In genomic region chr5:2010940-2011339, GRCh38 we compare ENCODE assay signal across 27 cellular contexts.
"Had no signal": no experiment of that assay in that cellular context is flagged by ENCODE, and none has a peak within 500 bp of the region (broad histone marks: within the 10 kb centered on the region; RNA-seq: fewer than 3 reads in every experiment).

No MANE protein-coding gene starts in this region.

- H3K9me3 Mint-ChIP-seq: central memory CD8-positive, alpha-beta T cell; dendritic cell treated with granulocyte-macrophage colony-stimulating factor and Interleukin-4, amounts not matched to agents 40 ng/mL and 50 ng/mL, for 4 days; memory B cell; natural killer cell; stimulated activated naive CD8-positive, alpha-beta T cell treated with anti-CD3 and anti-CD28 coated beads, Interleukin-15, amount 100 ng/mL, for 72 hours; type B pancreatic cell had no signal

- ATAC-seq: foreskin keratinocyte; gastroesophageal sphincter; left cardiac atrium; left lung; lower lobe of right lung; natural killer cell; sciatic nerve; stimulated activated naive CD8-positive, alpha-beta T cell treated with anti-CD3 and anti-CD28 coated beads, Interleukin-15, amount 100 ng/mL, for 72 hours had no signal

- H3K4me1 ChIP-seq: colonic mucosa, gastroesophageal sphincter, left lung, lower lobe of right lung had no signal

- H3K4me3 ChIP-seq: colonic mucosa, esophagus muscularis mucosa, gastroesophageal sphincter, heart right ventricle, left lung, lower lobe of right lung, smooth muscle cell, thyroid gland had no signal

- DNase-seq: colonic mucosa; effector CD8-positive, alpha-beta T cell; foreskin keratinocyte; hippocampal formation; left cardiac atrium; left lung; lower lobe of right lung; natural killer cell; retina; stimulated activated CD4-positive, alpha-beta T cell treated with anti-CD3 and anti-CD28 coated beads, Interleukin-12 subunit alpha, Interleukin-12 subunit beta, amount 100 ng/mL, for 4 hours; stimulated activated CD4-positive, alpha-beta T cell treated with anti-CD3 and anti-CD28 coated beads, Interleukin-1b, Interleukin-23, amount 100 ng/mL, for 48 hours; stimulated activated CD4-positive, alpha-beta T cell treated with anti-CD3 and anti-CD28 coated beads, Interleukin-4, amount 100 ng/mL, for 1 hour; stimulated activated CD8-positive, alpha-beta memory T cell treated with anti-CD3 and anti-CD28 coated beads, Interleukin-4, amount 100 ng/mL, for 48 hours; stimulated activated naive CD4-positive, alpha-beta T cell; stimulated activated naive CD8-positive, alpha-beta T cell treated with anti-CD3 and anti-CD28 coated beads, Interleukin-15, amount 100 ng/mL, for 72 hours; thyroid gland had no signal

- H3K9me3 ChIP-seq: colonic mucosa, esophagus muscularis mucosa, gastroesophageal sphincter, heart right ventricle, left lung, lower lobe of right lung, thyroid gland had no signal

- H3K4me1 Mint-ChIP-seq: central memory CD8-positive, alpha-beta T cell; memory B cell; natural killer cell; stimulated activated naive CD8-positive, alpha-beta T cell treated with anti-CD3 and anti-CD28 coated beads, Interleukin-15, amount 100 ng/mL, for 72 hours had no signal

- H3K27ac Mint-ChIP-seq: dendritic cell treated with granulocyte-macrophage colony-stimulating factor and Interleukin-4, amounts not matched to agents 40 ng/mL and 50 ng/mL, for 4 days; memory B cell; natural killer cell; type B pancreatic cell had no signal

- FAIRE-seq: endothelial cell of umbilical vein, islet of Langerhans had no signal

- H3K27ac ChIP-seq: colonic mucosa, esophagus muscularis mucosa, foreskin keratinocyte, gastroesophageal sphincter, left lung, lower lobe of right lung, thyroid gland had no signal

- H3K4me3 Mint-ChIP-seq: central memory CD8-positive, alpha-beta T cell; dendritic cell treated with granulocyte-macrophage colony-stimulating factor and Interleukin-4, amounts not matched to agents 40 ng/mL and 50 ng/mL, for 4 days; memory B cell; natural killer cell; stimulated activated naive CD8-positive, alpha-beta T cell treated with anti-CD3 and anti-CD28 coated beads, Interleukin-15, amount 100 ng/mL, for 72 hours; type B pancreatic cell had no signal

- H3K27me3 ChIP-seq: colonic mucosa, heart right ventricle, thyroid gland had no signal

- H3K36me3 ChIP-seq: colonic mucosa, esophagus muscularis mucosa, gastroesophageal sphincter, heart right ventricle, left lung, lower lobe of right lung, thyroid gland had no signal

- H3K36me3 Mint-ChIP-seq: memory B cell, natural killer cell, type B pancreatic cell had no signal
